1 cellular context compared by ENCODE assay signal in the genomic region with DNA sequence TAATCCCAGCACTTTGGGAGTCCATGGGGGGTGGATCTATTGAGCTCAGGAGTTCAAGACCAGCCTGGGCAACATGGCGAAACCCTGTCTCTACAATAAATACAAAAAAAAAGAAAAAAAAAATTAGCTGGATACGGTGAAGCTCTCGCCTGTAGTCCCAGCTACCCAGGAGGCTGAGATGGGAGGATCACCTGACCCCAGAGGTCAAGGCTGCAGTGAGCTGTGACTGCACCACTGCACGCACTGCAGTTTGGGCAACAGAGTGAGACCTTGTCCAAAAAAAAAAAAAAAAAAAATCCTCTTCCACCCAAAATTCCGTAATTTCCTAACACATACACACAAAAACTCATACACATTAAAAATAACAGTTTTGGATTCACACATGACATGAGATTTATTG.
A peak's percentile ranks its signal among the peaks of the same experiment; 100 is the strongest.
TF ChIP-seq lines count a peak whose summit lies in the region.

No MANE protein-coding gene starts in this region.

TF ChIP-seq in K562, 482 proteins besides CTCF, POLR2A, EP300 and RAD21:
- TF ChIP-seq HDAC8 (tag; IDR thresholded peaks at IDR 0.05) (no peak), WHSC1 (IDR thresholded peaks at IDR 0.05; ENCODE audit: low read length) (no peak), BCOR (IDR thresholded peaks at IDR 0.05) (peak; percentile 40; the same call in 1 of the 2 replicates), ZNF311 (CRISPR knock-in tag; IDR thresholded peaks at IDR 0.05) (no peak), POLR2H (tag; IDR thresholded peaks at IDR 0.05; ENCODE audit: low read depth) (0 out of 2 replicates have a peak, but pooled peaks have one; percentile 16), ZBTB5 (IDR thresholded peaks at IDR 0.05) (0 out of 2 replicates have a peak, but pooled peaks have one; percentile 23)
TF ChIP-seq in K562: peak in this region for 3.
